ENCODE assay signal across 8 cellular contexts in genomic region chr11:67240575-67241389, GRCh38. TPM values are rescaled to one million over a fixed set of nuclear protein-coding genes. Genes with fewer than 3 reads are reported as not detected.
DNase-seq lines count a peak whose midpoint lies in the region; ATAC-seq and TF ChIP-seq lines count a peak whose summit lies in the region.

No MANE protein-coding gene starts in this region.

- H3K36me3 ChIP-seq in trophoblast cell (ENCODE audit: control insufficient read depth in 1 of 2, insufficient read depth in 2 of 2, low read length in 2 of 2) (peaks cover 9 to 22% of the 10 kb centered on the region in 2 experiments), tibial artery (peaks cover 22 to 29% (median 28%) of the 10 kb centered on the region in 3 donors)

- H3K23ac ChIP-seq in trophoblast cell (ENCODE audit: low read length), result no peak overlapping the region

- H3K4ac ChIP-seq in trophoblast cell (ENCODE audit: low read depth, low read length), result peak overlapping the region; percentile 12

- intact Hi-C loops in tibial artery (cut with DNase I; ENCODE audit: low total_unique reads), result no loop called here

- peak overlapping the region; percentile 27 for H2AK5ac ChIP-seq in trophoblast cell (ENCODE audit: low read length)

- H3K4me1 ChIP-seq in trophoblast cell (ENCODE audit: control insufficient read depth in 1 of 2, insufficient read depth in 2 of 2, low read length in 2 of 2) (peaks cover 10 to 21% of the 10 kb centered on the region in 2 experiments), tibial artery (peaks cover 0 to 45% (median 33%) of the 10 kb centered on the region in 4 donors)

- no peak for ATAC-seq in GM18858 (IDR thresholded peaks at IDR 0.05; ENCODE audit: unreplicated experiment)

- H3K27me3 ChIP-seq in trophoblast cell (ENCODE audit: insufficient read depth, low read length) (no peaks in the 10 kb centered on the region), tibial artery (no peaks in the 10 kb centered on the region)

- peak overlapping the region; percentile 37 for H2BK120ac ChIP-seq in trophoblast cell (ENCODE audit: insufficient read depth, low read length, poor library complexity)

- H3K18ac ChIP-seq in trophoblast cell (ENCODE audit: low read length), result peak overlapping the region; percentile 79

- TF ChIP-seq CTCF in GM10248 (IDR thresholded peaks at IDR 0.05; ENCODE audit: control extremely low read depth, extremely low read depth, low read depth, missing control alignments) (no peak), tibial artery (IDR thresholded peaks at IDR 0.05) (no peak)

- H3K27ac ChIP-seq in trophoblast cell (ENCODE audit: low read depth, low read length) (peak overlapping the region; percentile 86), tibial artery (peak overlapping the region; percentile 77 to 90)

- POLR2A ChIA-PET in GM10248 (lab: Yijun Ruan, JAX), result interaction anchor here (0.8 to 1.6 kb wide), 6 partner anchors 10 to 161 kb away, joined by 3 to 12 read pairs (median 6); partner anchors contain the start of genes ANKRD13D, POLD4 and PPP1CA

- H3K14ac ChIP-seq in trophoblast cell (ENCODE audit: low read length), result peak overlapping the region; percentile 70

- H4K91ac ChIP-seq in trophoblast cell (ENCODE audit: low read depth, low read length), result peak overlapping the region; percentile 60

- H3K9ac ChIP-seq in trophoblast cell (ENCODE audit: low read length), result peak overlapping the region; percentile 82

- H3K79me1 ChIP-seq in trophoblast cell (ENCODE audit: low read length), result peaks cover 15% of the 10 kb centered on the region

- no peak overlapping the region for H4K12ac ChIP-seq in trophoblast cell (ENCODE audit: low read depth, low read length)

- CTCF ChIA-PET in GM10248 (lab: Yijun Ruan, JAX), result interaction anchor here (0.9 to 2.6 kb wide), 12 partner anchors 10 to 189 kb away, joined by 3 to 16 read pairs (median 4); no protein-coding TSS in a partner anchor

- H2BK5ac ChIP-seq in trophoblast cell (ENCODE audit: low read depth, low read length, poor library complexity), result peak overlapping the region; percentile 85

- DNase-seq in GM10248 (ENCODE audit: extremely low spot score) (peak; percentile 65), HT-29 (ENCODE audit: low spot score) (peak; percentile 92), SHP77 (lab: John Stamatoyannopoulos, UW) (peak; percentile 62 to 74), glomerular visceral epithelial cell (ENCODE audit: extremely low spot score) (peak; percentile 71), trophoblast cell (peak; percentile 72), tibial artery (peak; percentile 73 to 81)
- peak; percentile 87 for DNase-seq in activated naive CD4-positive, alpha-beta T cell treated with Interleukin-2 at 50 U/mL for 16 hours

- H3K9me3 ChIP-seq in trophoblast cell (ENCODE audit: insufficient read depth, low read depth, low read length), result peaks cover 2% of the 10 kb centered on the region
- no peaks in the 10 kb centered on the region for H3K9me3 ChIP-seq in tibial artery

- H3K4me3 ChIP-seq in trophoblast cell (ENCODE audit: low read depth, low read length) (peak overlapping the region; percentile 82), tibial artery (peak overlapping the region; percentile 61 to 64)

- H2AFZ ChIP-seq in trophoblast cell (ENCODE audit: insufficient read depth, low read length, poor library complexity), result no peak overlapping the region

- no CpG with 5 or more reads among the region's 16 CpGs for WGBS in trophoblast cell (ENCODE audit: extremely low coverage, insufficient coverage, insufficient read length)

- H3K4me2 ChIP-seq in trophoblast cell (ENCODE audit: low read length), result peak overlapping the region; percentile 92

- H3K79me2 ChIP-seq in trophoblast cell (ENCODE audit: control insufficient read depth, insufficient read depth, low read length, poor library complexity), result peaks cover 10% of the 10 kb centered on the region

- H4K8ac ChIP-seq in trophoblast cell (ENCODE audit: low read depth, low read length), result peak overlapping the region; percentile 51

- H2BK12ac ChIP-seq in trophoblast cell (ENCODE audit: low read length), result peak overlapping the region; percentile 54

RNA-seq across cellular contexts. Expression of gene GRK2, which starts 25.5 kb away (rescaled TPM):
- total RNA-seq in HT-29 (2014; rRNA removed; shearing (Covaris generic)), result 270 and 294 TPM in 2 replicates
- polyA plus RNA-seq in trophoblast cell (2013), result 22.3 and 22.9 TPM in 2 replicates

RNA-seq across cellular contexts. Expression of gene ANKRD13D, which starts 48.3 kb away (rescaled TPM):
- 100 and 107 TPM in 2 replicates for total RNA-seq in HT-29 (2014; rRNA removed; shearing (Covaris generic))
- 20.5 and 20.9 TPM in 2 replicates for polyA plus RNA-seq in trophoblast cell (2013)
